Comparison of ENCODE assay signal across 2 cellular contexts in the genomic region with DNA sequence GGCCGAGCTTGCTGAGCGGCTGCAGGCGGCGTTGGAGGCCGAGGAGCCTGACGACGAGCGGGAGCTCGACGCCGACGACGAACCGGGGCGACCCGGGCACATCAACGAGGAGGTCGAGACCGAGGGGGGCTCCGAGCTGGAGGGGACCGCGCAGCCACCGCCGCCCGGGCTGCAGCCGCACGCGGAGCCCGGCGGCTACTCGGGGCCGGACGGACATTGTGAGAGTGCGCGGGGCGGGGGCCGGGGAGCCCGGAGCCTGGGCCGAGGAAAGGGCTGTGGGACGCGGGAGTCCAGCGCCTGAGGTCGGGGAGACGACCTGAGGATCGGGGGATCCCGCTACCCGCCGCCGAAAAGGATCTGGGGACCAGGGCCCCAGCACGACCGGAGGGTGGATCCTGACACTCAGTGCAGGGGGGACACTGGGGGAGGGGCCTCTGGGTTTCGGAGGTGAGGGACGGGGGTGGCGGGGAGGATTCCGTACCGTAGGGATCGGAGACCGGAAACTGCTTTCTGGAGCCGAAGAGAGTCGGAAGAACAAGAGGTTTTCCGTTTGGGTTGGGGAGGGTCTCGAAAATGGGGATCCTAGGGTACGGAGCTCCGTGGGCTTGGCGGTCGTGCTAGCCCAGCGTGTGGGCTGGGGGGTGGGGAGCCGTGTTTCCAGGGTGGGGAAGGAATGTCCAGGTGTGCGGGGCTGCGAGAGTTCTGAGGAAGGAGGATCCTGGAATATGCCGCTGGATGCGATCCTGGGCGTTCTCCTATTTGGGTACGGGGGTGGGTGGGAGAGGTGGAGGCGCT.
TF ChIP-seq lines count a peak whose summit lies in the region.

No MANE protein-coding gene starts in this region.

TF ChIP-seq in WTC11, 78 proteins besides CTCF, POLR2A, EP300 and RAD21 (continues in another document):
- no peak for TF ChIP-seq NFATC4 (CRISPR knock-in tag; IDR thresholded peaks at IDR 0.05)
- TF ChIP-seq, protein P1, sequence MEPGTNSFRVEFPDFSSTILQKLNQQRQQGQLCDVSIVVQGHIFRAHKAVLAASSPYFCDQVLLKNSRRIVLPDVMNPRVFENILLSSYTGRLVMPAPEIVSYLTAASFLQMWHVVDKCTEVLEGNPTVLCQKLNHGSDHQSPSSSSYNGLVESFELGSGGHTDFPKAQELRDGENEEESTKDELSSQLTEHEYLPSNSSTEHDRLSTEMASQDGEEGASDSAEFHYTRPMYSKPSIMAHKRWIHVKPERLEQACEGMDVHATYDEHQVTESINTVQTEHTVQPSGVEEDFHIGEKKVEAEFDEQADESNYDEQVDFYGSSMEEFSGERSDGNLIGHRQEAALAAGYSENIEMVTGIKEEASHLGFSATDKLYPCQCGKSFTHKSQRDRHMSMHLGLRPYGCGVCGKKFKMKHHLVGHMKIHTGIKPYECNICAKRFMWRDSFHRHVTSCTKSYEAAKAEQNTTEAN (CRISPR knock-in tag; IDR thresholded peaks at IDR 0.05) = no peak
- TF ChIP-seq MYBL2 (CRISPR knock-in tag; IDR thresholded peaks at IDR 0.05) = no peak
- no peak for TF ChIP-seq RORB (CRISPR knock-in tag; IDR thresholded peaks at IDR 0.05)
- TF ChIP-seq NR1H2 (CRISPR knock-in tag; IDR thresholded peaks at IDR 0.05) = no peak
- TF ChIP-seq HMGA2 (CRISPR knock-in tag; IDR thresholded peaks at IDR 0.05) = no peak
- TF ChIP-seq, protein P2, sequence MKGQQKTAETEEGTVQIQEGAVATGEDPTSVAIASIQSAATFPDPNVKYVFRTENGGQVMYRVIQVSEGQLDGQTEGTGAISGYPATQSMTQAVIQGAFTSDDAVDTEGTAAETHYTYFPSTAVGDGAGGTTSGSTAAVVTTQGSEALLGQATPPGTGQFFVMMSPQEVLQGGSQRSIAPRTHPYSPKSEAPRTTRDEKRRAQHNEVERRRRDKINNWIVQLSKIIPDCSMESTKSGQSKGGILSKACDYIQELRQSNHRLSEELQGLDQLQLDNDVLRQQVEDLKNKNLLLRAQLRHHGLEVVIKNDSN (CRISPR knock-in tag; IDR thresholded peaks at IDR 0.05) = peak; percentile 50
- TF ChIP-seq NR3C1 (CRISPR knock-in tag; conservative IDR thresholded peaks at IDR 0.05; ENCODE audit: low read depth) = no peak
- TF ChIP-seq JUN (CRISPR knock-in tag; IDR thresholded peaks at IDR 0.05) = 0 out of 2 replicates have a peak, but pooled peaks have one; percentile 62
- TF ChIP-seq KAT7 (CRISPR knock-in tag; IDR thresholded peaks at IDR 0.05; ENCODE audit: borderline replicate concordance) = no peak; the same call in 1 of the 2 replicates
- TF ChIP-seq SMAD4 (CRISPR knock-in tag; IDR thresholded peaks at IDR 0.05) = no peak
- TF ChIP-seq, protein P3, sequence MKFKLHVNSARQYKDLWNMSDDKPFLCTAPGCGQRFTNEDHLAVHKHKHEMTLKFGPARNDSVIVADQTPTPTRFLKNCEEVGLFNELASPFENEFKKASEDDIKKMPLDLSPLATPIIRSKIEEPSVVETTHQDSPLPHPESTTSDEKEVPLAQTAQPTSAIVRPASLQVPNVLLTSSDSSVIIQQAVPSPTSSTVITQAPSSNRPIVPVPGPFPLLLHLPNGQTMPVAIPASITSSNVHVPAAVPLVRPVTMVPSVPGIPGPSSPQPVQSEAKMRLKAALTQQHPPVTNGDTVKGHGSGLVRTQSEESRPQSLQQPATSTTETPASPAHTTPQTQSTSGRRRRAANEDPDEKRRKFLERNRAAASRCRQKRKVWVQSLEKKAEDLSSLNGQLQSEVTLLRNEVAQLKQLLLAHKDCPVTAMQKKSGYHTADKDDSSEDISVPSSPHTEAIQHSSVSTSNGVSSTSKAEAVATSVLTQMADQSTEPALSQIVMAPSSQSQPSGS (CRISPR knock-in tag; IDR thresholded peaks at IDR 0.05; ENCODE audit: borderline replicate concordance, low read depth) = no peak
- TF ChIP-seq PRRX2 (CRISPR knock-in tag; IDR thresholded peaks at IDR 0.05) = no peak
- TF ChIP-seq, protein P4, sequence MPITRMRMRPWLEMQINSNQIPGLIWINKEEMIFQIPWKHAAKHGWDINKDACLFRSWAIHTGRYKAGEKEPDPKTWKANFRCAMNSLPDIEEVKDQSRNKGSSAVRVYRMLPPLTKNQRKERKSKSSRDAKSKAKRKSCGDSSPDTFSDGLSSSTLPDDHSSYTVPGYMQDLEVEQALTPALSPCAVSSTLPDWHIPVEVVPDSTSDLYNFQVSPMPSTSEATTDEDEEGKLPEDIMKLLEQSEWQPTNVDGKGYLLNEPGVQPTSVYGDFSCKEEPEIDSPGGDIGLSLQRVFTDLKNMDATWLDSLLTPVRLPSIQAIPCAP (CRISPR knock-in tag; IDR thresholded peaks at IDR 0.05) = no peak
- TF ChIP-seq, protein P5, sequence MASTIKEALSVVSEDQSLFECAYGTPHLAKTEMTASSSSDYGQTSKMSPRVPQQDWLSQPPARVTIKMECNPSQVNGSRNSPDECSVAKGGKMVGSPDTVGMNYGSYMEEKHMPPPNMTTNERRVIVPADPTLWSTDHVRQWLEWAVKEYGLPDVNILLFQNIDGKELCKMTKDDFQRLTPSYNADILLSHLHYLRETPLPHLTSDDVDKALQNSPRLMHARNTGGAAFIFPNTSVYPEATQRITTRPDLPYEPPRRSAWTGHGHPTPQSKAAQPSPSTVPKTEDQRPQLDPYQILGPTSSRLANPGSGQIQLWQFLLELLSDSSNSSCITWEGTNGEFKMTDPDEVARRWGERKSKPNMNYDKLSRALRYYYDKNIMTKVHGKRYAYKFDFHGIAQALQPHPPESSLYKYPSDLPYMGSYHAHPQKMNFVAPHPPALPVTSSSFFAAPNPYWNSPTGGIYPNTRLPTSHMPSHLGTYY (CRISPR knock-in tag; IDR thresholded peaks at IDR 0.05) = no peak
- TF ChIP-seq, protein P6, sequence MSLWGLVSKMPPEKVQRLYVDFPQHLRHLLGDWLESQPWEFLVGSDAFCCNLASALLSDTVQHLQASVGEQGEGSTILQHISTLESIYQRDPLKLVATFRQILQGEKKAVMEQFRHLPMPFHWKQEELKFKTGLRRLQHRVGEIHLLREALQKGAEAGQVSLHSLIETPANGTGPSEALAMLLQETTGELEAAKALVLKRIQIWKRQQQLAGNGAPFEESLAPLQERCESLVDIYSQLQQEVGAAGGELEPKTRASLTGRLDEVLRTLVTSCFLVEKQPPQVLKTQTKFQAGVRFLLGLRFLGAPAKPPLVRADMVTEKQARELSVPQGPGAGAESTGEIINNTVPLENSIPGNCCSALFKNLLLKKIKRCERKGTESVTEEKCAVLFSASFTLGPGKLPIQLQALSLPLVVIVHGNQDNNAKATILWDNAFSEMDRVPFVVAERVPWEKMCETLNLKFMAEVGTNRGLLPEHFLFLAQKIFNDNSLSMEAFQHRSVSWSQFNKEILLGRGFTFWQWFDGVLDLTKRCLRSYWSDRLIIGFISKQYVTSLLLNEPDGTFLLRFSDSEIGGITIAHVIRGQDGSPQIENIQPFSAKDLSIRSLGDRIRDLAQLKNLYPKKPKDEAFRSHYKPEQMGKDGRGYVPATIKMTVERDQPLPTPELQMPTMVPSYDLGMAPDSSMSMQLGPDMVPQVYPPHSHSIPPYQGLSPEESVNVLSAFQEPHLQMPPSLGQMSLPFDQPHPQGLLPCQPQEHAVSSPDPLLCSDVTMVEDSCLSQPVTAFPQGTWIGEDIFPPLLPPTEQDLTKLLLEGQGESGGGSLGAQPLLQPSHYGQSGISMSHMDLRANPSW (CRISPR knock-in tag; conservative IDR thresholded peaks at IDR 0.05; ENCODE audit: low read depth) = no peak
- TF ChIP-seq GABPB1 (CRISPR knock-in tag; IDR thresholded peaks at IDR 0.05) = no peak
- no peak for TF ChIP-seq JAZF1 (CRISPR knock-in tag; IDR thresholded peaks at IDR 0.05)
- TF ChIP-seq, protein P7, sequence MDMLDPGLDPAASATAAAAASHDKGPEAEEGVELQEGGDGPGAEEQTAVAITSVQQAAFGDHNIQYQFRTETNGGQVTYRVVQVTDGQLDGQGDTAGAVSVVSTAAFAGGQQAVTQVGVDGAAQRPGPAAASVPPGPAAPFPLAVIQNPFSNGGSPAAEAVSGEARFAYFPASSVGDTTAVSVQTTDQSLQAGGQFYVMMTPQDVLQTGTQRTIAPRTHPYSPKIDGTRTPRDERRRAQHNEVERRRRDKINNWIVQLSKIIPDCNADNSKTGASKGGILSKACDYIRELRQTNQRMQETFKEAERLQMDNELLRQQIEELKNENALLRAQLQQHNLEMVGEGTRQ (CRISPR knock-in tag; IDR thresholded peaks at IDR 0.05) = no peak

TF ChIP-seq in HepG2, 621 proteins besides CTCF, POLR2A, EP300 and RAD21 (continues in another document):
- TF ChIP-seq, protein P8, sequence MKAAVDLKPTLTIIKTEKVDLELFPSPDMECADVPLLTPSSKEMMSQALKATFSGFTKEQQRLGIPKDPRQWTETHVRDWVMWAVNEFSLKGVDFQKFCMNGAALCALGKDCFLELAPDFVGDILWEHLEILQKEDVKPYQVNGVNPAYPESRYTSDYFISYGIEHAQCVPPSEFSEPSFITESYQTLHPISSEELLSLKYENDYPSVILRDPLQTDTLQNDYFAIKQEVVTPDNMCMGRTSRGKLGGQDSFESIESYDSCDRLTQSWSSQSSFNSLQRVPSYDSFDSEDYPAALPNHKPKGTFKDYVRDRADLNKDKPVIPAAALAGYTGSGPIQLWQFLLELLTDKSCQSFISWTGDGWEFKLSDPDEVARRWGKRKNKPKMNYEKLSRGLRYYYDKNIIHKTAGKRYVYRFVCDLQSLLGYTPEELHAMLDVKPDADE (CRISPR knock-in tag; IDR thresholded peaks at IDR 0.05) = no peak
- TF ChIP-seq KAT7 (CRISPR knock-in tag; IDR thresholded peaks at IDR 0.05; ENCODE audit: borderline replicate concordance) (no peak), ZBTB21 (CRISPR knock-in tag; IDR thresholded peaks at IDR 0.05) (no peak), NFRKB (IDR thresholded peaks at IDR 0.05) (no peak), HCFC1 (IDR thresholded peaks at IDR 0.05; ENCODE audit: low read depth, low read length) (no peak), HNRNPH1 (optimal IDR thresholded peaks at IDR 0.05; ENCODE audit: low read depth, low read length) (no peak), ZNF136 (CRISPR knock-in tag; IDR thresholded peaks at IDR 0.05; ENCODE audit: low read depth) (no peak; the same call in 1 of the 2 replicates), CAMTA2 (CRISPR knock-in tag; IDR thresholded peaks at IDR 0.05; ENCODE audit: borderline replicate concordance) (0 out of 2 replicates have a peak, but pooled peaks have one; percentile 26), ZMAT3 (CRISPR knock-in tag; conservative IDR thresholded peaks at IDR 0.05) (0 out of 2 replicates have a peak, but pooled peaks have one; percentile 16), ZFP36L2 (CRISPR knock-in tag; IDR thresholded peaks at IDR 0.05) (no peak), ZNF333 (CRISPR knock-in tag; IDR thresholded peaks at IDR 0.05; ENCODE audit: borderline replicate concordance) (no peak), ZNF292 (CRISPR knock-in tag; IDR thresholded peaks at IDR 0.05; ENCODE audit: borderline replicate concordance, low read depth) (no peak), ATF1 (CRISPR knock-in tag; IDR thresholded peaks at IDR 0.05) (no peak), KLF15 (CRISPR knock-in tag; IDR thresholded peaks at IDR 0.05; ENCODE audit: borderline replicate concordance) (no peak; the same call in 1 of the 2 replicates), PHB2 (IDR thresholded peaks at IDR 0.05; ENCODE audit: partially characterized antibody) (no peak), GTF2F1 (IDR thresholded peaks at IDR 0.05; ENCODE audit: low read length) (no peak), ZSCAN31 (CRISPR knock-in tag; IDR thresholded peaks at IDR 0.05; ENCODE audit: low read depth) (no peak), ZNF17 (CRISPR knock-in tag; IDR thresholded peaks at IDR 0.05) (0 out of 2 replicates have a peak, but pooled peaks have one; percentile 44), ZNF746 (CRISPR knock-in tag; IDR thresholded peaks at IDR 0.05) (peak; percentile 15; the same call in 1 of the 2 replicates), MBD4 (IDR thresholded peaks at IDR 0.05; ENCODE audit: borderline replicate concordance, low read length) (no peak), CEBPB (IDR thresholded peaks at IDR 0.05; ENCODE audit: borderline replicate concordance, low read depth, low read length) (no peak), RAD51 (IDR thresholded peaks at IDR 0.05; ENCODE audit: borderline replicate concordance) (no peak), ZNF572 (CRISPR knock-in tag; IDR thresholded peaks at IDR 0.05) (no peak)
- TF ChIP-seq, protein P9, sequence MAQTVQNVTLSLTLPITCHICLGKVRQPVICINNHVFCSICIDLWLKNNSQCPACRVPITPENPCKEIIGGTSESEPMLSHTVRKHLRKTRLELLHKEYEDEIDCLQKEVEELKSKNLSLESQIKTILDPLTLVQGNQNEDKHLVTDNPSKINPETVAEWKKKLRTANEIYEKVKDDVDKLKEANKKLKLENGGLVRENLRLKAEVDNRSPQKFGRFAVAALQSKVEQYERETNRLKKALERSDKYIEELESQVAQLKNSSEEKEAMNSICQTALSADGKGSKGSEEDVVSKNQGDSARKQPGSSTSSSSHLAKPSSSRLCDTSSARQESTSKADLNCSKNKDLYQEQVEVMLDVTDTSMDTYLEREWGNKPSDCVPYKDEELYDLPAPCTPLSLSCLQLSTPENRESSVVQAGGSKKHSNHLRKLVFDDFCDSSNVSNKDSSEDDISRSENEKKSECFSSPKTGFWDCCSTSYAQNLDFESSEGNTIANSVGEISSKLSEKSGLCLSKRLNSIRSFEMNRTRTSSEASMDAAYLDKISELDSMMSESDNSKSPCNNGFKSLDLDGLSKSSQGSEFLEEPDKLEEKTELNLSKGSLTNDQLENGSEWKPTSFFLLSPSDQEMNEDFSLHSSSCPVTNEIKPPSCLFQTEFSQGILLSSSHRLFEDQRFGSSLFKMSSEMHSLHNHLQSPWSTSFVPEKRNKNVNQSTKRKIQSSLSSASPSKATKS (CRISPR knock-in tag; IDR thresholded peaks at IDR 0.05) = no peak
- TF ChIP-seq, protein P10, sequence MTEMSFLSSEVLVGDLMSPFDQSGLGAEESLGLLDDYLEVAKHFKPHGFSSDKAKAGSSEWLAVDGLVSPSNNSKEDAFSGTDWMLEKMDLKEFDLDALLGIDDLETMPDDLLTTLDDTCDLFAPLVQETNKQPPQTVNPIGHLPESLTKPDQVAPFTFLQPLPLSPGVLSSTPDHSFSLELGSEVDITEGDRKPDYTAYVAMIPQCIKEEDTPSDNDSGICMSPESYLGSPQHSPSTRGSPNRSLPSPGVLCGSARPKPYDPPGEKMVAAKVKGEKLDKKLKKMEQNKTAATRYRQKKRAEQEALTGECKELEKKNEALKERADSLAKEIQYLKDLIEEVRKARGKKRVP (CRISPR knock-in tag; IDR thresholded peaks at IDR 0.05) = no peak
- TF ChIP-seq, protein P11, sequence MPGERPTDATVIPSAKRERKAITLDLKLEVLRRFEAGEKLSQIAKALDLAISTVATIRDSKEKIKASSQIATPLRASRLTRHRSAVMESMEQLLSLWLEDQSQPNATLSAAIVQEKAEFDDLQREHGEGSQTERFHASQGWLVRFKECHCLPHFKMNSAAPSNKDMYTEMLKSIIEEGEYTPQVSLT (CRISPR knock-in tag; IDR thresholded peaks at IDR 0.05; ENCODE audit: borderline replicate concordance, low read depth) = no peak
- TF ChIP-seq, protein P12, sequence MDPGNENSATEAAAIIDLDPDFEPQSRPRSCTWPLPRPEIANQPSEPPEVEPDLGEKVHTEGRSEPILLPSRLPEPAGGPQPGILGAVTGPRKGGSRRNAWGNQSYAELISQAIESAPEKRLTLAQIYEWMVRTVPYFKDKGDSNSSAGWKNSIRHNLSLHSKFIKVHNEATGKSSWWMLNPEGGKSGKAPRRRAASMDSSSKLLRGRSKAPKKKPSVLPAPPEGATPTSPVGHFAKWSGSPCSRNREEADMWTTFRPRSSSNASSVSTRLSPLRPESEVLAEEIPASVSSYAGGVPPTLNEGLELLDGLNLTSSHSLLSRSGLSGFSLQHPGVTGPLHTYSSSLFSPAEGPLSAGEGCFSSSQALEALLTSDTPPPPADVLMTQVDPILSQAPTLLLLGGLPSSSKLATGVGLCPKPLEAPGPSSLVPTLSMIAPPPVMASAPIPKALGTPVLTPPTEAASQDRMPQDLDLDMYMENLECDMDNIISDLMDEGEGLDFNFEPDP (CRISPR knock-in tag; conservative IDR thresholded peaks at IDR 0.05) = no peak
